ENCODE assay signal across 8 cellular contexts in the genomic region with DNA sequence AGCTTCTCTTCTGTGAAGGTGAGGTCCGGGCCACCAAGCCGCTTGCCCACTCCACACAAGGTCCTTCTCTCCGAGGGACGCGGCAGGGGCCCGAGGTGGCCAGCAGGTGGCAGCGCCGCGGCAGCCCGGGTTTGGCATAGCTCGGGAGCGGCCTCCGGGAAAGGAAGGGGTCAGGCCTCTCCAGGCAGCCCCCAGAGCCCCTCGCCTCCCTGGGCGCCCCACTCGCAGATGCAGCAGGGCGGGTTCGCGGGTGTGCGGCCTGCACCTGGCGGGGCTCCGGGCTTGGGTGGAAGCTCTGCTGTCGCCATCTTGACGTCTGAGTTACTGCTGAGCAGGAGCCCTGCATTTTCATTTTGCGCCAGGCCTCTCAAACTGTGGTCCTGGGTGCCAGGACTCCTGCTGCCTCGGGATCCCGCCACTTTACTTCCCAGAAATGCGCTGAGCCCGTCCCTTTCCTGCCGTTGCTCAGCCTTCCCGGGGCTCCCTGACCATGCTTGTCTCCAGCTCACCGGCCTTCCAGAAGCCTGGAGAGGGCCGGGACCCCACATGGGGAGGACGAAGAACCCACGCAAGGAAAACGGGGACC. TPM values are rescaled to one million over a fixed set of nuclear protein-coding genes. Genes with fewer than 3 reads are reported as not detected.
DNase-seq lines count a peak whose midpoint lies in the region; ATAC-seq and TF ChIP-seq lines count a peak whose summit lies in the region.

No MANE protein-coding gene starts in this region.

- no peak overlapping the region for H2BK20ac ChIP-seq in IMR-90 (ENCODE audit: low read depth, low read length)

- H2AK5ac ChIP-seq in IMR-90 (ENCODE audit: low read depth, low read length): no peak overlapping the region

- no peak overlapping the region for H3K56ac ChIP-seq in IMR-90 (ENCODE audit: extremely low read depth, insufficient read depth, low read length)

- TF ChIP-seq POLR2A in IMR-90 (IDR thresholded peaks at IDR 0.05; ENCODE audit: low read depth, low read length) (no peak), gastrocnemius medialis (IDR thresholded peaks at IDR 0.05) (no peak)

- no peak overlapping the region for H3K23ac ChIP-seq in IMR-90 (ENCODE audit: low read depth, low read length)

- in situ Hi-C loops in IMR-90 (cut with MboI; ENCODE audit: low sequenced_read_pairs): no loop called here
- in situ Hi-C loops in gastrocnemius medialis (cut with MboI; ENCODE audit: low sequenced_read_pairs in 4 of 4): no loop called here

- H4K5ac ChIP-seq in IMR-90 (ENCODE audit: low read depth, low read length): no peak overlapping the region; the same call in 1 of the 2 replicates

- ATAC-seq in GM19023 (IDR thresholded peaks at IDR 0.05; ENCODE audit: unreplicated experiment) (peak; percentile 59), IMR-90 (ENCODE audit: low read depth) (peak; percentile 99), gastrocnemius medialis (peak; percentile 72 to 91), HG03135 (IDR thresholded peaks at IDR 0.05; ENCODE audit: unreplicated experiment) (no peak)

- H3K9me3 ChIP-seq in IMR-90 (ENCODE audit: control insufficient read depth, insufficient read depth, low read length): no peaks in the 10 kb centered on the region
- no peaks in the 10 kb centered on the region for H3K9me3 ChIP-seq in gastrocnemius medialis

- H2BK5ac ChIP-seq in IMR-90 (ENCODE audit: low read depth, low read length, poor library complexity, severe bottlenecking): no peak overlapping the region

- no peaks in the 10 kb centered on the region for H3K4me1 ChIP-seq in IMR-90 (ENCODE audit: control insufficient read depth, insufficient read depth, low read length)
- no peaks in the 10 kb centered on the region for H3K4me1 ChIP-seq in gastrocnemius medialis

- H3K27ac ChIP-seq in IMR-90 (ENCODE audit: insufficient read depth, low read length): no peak overlapping the region
- peak overlapping the region; percentile 48 to 83 (median 72) for H3K27ac ChIP-seq in gastrocnemius medialis

- no peak overlapping the region for H3K18ac ChIP-seq in IMR-90 (ENCODE audit: low read depth, low read length)

- H4K20me1 ChIP-seq in IMR-90 (ENCODE audit: insufficient read depth, low read length): no peaks in the 10 kb centered on the region

- H4K91ac ChIP-seq in IMR-90 (ENCODE audit: insufficient read depth, low read depth, low read length): 0 out of 2 replicates have a peak overlapping the region, but pooled peaks have one; percentile 41

- POLR2A ChIA-PET in IMR-90 (lab: Charles Lee; ENCODE audit: unreplicated experiment): no interaction called here

- no peaks in the 10 kb centered on the region for H3K9me1 ChIP-seq in IMR-90 (ENCODE audit: insufficient read depth, low read length)

- DNase-seq in AG10803 (ENCODE audit: low read depth): peak; percentile 59
- DNase-seq in IMR-90: peak; percentile 22
- peak; percentile 48 to 77 (median 62) for DNase-seq in T-helper 2 cell
- peak in 53 of 58 donors; percentile 8 to 70 (median 40) for DNase-seq in anterior cingulate cortex (lab: John Stamatoyannopoulos, UW)
- DNase-seq in hepatic stellate cell (ENCODE audit: low spot score): peak; percentile 91
- peak; percentile 46 to 66 for DNase-seq in gastrocnemius medialis

- no peaks in the 10 kb centered on the region for H3K36me3 ChIP-seq in IMR-90 (ENCODE audit: control insufficient read depth, insufficient read depth, low read length)
- H3K36me3 ChIP-seq in gastrocnemius medialis: no peaks in the 10 kb centered on the region

- H3K27me3 ChIP-seq in IMR-90 (ENCODE audit: control insufficient read depth, insufficient read depth, low read length) (peaks cover 8% of the 10 kb centered on the region; the same call in 1 of the 2 replicates), gastrocnemius medialis (no peaks in the 10 kb centered on the region)

- H2BK120ac ChIP-seq in IMR-90 (ENCODE audit: low read depth, low read length): no peak overlapping the region

- H3K9ac ChIP-seq in IMR-90 (ENCODE audit: low read depth, low read length): peak overlapping the region; percentile 21; the same call in 1 of the 2 replicates

- CTCF ChIA-PET in IMR-90 (lab: Yijun Ruan, JAX): interaction anchor here (0.6 to 1.5 kb wide), 8 partner anchors 9 to 78 kb away, joined by 3 to 5 read pairs (median 4); no protein-coding TSS in a partner anchor

- H3K4me3 ChIP-seq in AG10803 (ENCODE audit: low read length) (peak overlapping the region; percentile 55), IMR-90 (ENCODE audit: insufficient read depth, low read depth, low read length) (no peak overlapping the region), gastrocnemius medialis (peak overlapping the region; percentile 46 to 70 (median 58))

- peak; percentile 59 for TF ChIP-seq RAD21 in IMR-90 (IDR thresholded peaks at IDR 0.05; ENCODE audit: low read length)

- intact Hi-C loops in IMR-90 (cut with micrococcal nuclease): loop anchor here (1.0 to 10.0 kb wide), 3 partner anchors 75 to 818 kb away; no protein-coding TSS in a partner anchor
- intact Hi-C loops in gastrocnemius medialis (cut with DNase I; ENCODE audit: low total_unique reads): loop anchor here (1.0 kb wide), 1 partner anchor 75 kb away; no protein-coding TSS in a partner anchor

- no peak overlapping the region for H3K4ac ChIP-seq in IMR-90 (ENCODE audit: low read depth, low read length)

- peak; percentile 70 for TF ChIP-seq CTCF in AG10803 (conservative IDR thresholded peaks at IDR 0.05; ENCODE audit: low read length)
- TF ChIP-seq CTCF in IMR-90 (conservative IDR thresholded peaks at IDR 0.05; ENCODE audit: low read depth, low read length): peak; percentile 79
- TF ChIP-seq CTCF in gastrocnemius medialis (IDR thresholded peaks at IDR 0.05 in 4 of 5, conservative IDR thresholded peaks at IDR 0.05 in 1 of 5): peak; percentile 78 to 96 (median 82)

- dilution Hi-C loops in IMR-90 (cut with HindIII; ENCODE audit: low sequenced_read_pairs, unreplicated experiment): no loop called here

- 16% methylated on average over 21 of the region's 36 CpGs; no CpG with 5 or more reads in 1 of the 2 experiments for WGBS in IMR-90 (ENCODE audit: extremely low coverage in 2 of 2, insufficient read length in 1 of 2), 2 experiments

- H2BK15ac ChIP-seq in IMR-90 (ENCODE audit: low read depth, low read length): no peak overlapping the region

- BruUV-seq in IMR-90 (replicated peaks; lab: Mats Ljungman, UMichigan): no TSS peak

- peak overlapping the region in 1 of 2 experiments; percentile 59; a peak in 2 of 4 replicates for H4K8ac ChIP-seq in IMR-90 (ENCODE audit: low read depth in 2 of 2, low read length in 2 of 2)

- H2AFZ ChIP-seq in IMR-90 (replicated peaks; ENCODE audit: low read length, poor library complexity): peak overlapping the region; percentile 94

- no peak overlapping the region; the same call in 1 of the 2 replicates for H3K4me2 ChIP-seq in IMR-90 (ENCODE audit: low read depth, low read length)

- H3K14ac ChIP-seq in IMR-90 (replicated peaks; ENCODE audit: low read depth, low read length): no peak overlapping the region

- peak overlapping the region; percentile 51 for H2AK9ac ChIP-seq in IMR-90 (replicated peaks; ENCODE audit: low read depth, low read length, poor library complexity)

- no peaks in the 10 kb centered on the region for H3K79me1 ChIP-seq in IMR-90 (ENCODE audit: low read depth in 1 of 2, low read length in 2 of 2)

TF ChIP-seq in IMR-90, 13 proteins besides CTCF, POLR2A, EP300 and RAD21:
- TF ChIP-seq, protein P1, sequence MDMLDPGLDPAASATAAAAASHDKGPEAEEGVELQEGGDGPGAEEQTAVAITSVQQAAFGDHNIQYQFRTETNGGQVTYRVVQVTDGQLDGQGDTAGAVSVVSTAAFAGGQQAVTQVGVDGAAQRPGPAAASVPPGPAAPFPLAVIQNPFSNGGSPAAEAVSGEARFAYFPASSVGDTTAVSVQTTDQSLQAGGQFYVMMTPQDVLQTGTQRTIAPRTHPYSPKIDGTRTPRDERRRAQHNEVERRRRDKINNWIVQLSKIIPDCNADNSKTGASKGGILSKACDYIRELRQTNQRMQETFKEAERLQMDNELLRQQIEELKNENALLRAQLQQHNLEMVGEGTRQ (IDR thresholded peaks at IDR 0.05; ENCODE audit: low read depth, low read length): no peak
- peak; percentile 71 for TF ChIP-seq SMC3 (IDR thresholded peaks at IDR 0.05; ENCODE audit: low read depth, low read length)
- no peak for TF ChIP-seq CEBPB (IDR thresholded peaks at IDR 0.05; ENCODE audit: low read depth, low read length)
- no peak for TF ChIP-seq CHD1 (IDR thresholded peaks at IDR 0.05; ENCODE audit: low read depth, low read length)

RNA-seq across cellular contexts. Expression of a gene that starts 18.6 kb away (rescaled TPM):
- total RNA-seq in IMR-90 (2012; rRNA removed): 289 and 506 TPM in 2 replicates
- 215 and 267 TPM in 2 replicates for polyA plus RNA-seq in IMR-90 (2012; rRNA removed)
- polyA plus RNA-seq in IMR-90 (2012; cell fraction: cytosol; rRNA removed): 29.1 and 31.1 TPM in 2 replicates
- 20.1 and 129 TPM in 2 replicates for polyA plus RNA-seq in IMR-90 (2012; cell fraction: nucleus; rRNA removed; ENCODE audit: low replicate concordance)
- total RNA-seq in gastrocnemius medialis: 100 to 1,000 TPM in 3 of 4 donors, 10 to 100 TPM in 1; 48.8 to 174 (median 124) TPM

RNA-seq across cellular contexts. Expression of a gene that starts 47.3 kb away (rescaled TPM):
- total RNA-seq in IMR-90 (2012; rRNA removed): not detected in 2 replicates
- polyA plus RNA-seq in IMR-90 (2012; rRNA removed): not detected in 2 replicates
- not detected in 2 replicates for polyA plus RNA-seq in IMR-90 (2012; cell fraction: cytosol; rRNA removed)
- polyA plus RNA-seq in IMR-90 (2012; cell fraction: nucleus; rRNA removed; ENCODE audit: low replicate concordance): not detected in 2 replicates
- total RNA-seq in gastrocnemius medialis: under 1 TPM in 1 of 4 donors, not detected in 3; 0.07 TPM

Comparison
In these comparisons a context has a peak if more than half of its experiments do, and no peak if none do; other contexts are left out.
1. DNase-seq: peak in every context shown above with its lines; median percentile 91 in hepatic stellate cell; 62 in T-helper 2 cell; 59 in AG10803; 56 in gastrocnemius medialis; 40 in anterior cingulate cortex; 22 in IMR-90.